Comparison of ENCODE assay signal across 24 cellular contexts in the genomic region with DNA sequence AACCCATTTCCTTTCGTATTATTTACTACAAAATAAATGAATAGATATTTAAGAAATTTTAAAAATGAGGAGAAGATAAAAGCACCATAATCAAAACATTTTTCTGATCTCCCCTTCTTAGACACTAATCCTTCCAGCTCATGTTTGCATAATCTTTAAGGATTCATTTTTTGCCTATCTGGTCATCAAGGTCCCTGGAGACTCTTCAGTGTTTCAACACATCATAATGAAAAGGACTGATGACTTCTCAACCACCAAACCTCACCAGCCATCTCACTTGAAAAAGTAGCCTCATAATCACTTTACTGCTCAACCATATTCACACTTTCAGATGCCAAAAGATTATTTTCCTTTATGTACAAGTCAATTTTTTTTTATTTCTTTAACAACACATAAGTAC.
"Had no signal": no experiment of that assay in that cellular context is flagged by ENCODE, and none has a peak within 500 bp of the region (broad histone marks: within the 10 kb centered on the region; RNA-seq: fewer than 3 reads in every experiment).

No MANE protein-coding gene starts in this region.

- FAIRE-seq: frontal cortex, keratinocyte, pancreas had no signal

- DNase-seq: activated CD4-positive, alpha-beta memory T cell treated with anti-CD3 and anti-CD28 coated beads for 36 hours; activated CD4-positive, alpha-beta T cell treated with anti-CD3 and anti-CD28 coated beads for 4 hours; activated CD4-positive, CD25-positive, alpha-beta regulatory T cell; activated effector memory CD4-positive, alpha-beta T cell treated with Interleukin-2 at 50 U/mL for 16 hours; activated naive CD4-positive, alpha-beta T cell treated with anti-CD3 and anti-CD28 coated beads for 36 hours; activated naive CD8-positive, alpha-beta T cell treated with anti-CD3 and anti-CD28 coated beads, Interleukin-2, amount 10 ng/mL, durations not matched to agents 7 days and 5 days; activated T-cell treated with anti-CD3 and anti-CD28 coated beads, Interleukin-2, amount 50 U/mL, for 72 hours; amygdala; cerebellar nuclear complex; cortex of kidney; heart left ventricle; left colon; mesenchymal stem cell; pancreas; psoas muscle; stimulated activated CD4-positive, alpha-beta T cell treated with anti-CD3 and anti-CD28 coated beads, Interleukin-1b, Interleukin-23, amount 100 ng/mL, for 48 hours; stimulated activated naive CD8-positive, alpha-beta T cell treated with anti-CD3 and anti-CD28 coated beads, Interleukin-15, amount 100 ng/mL, for 72 hours; T-helper 17 cell; transverse colon; uterus had no signal

- H3K4me3 ChIP-seq: heart left ventricle, pancreas, psoas muscle, right atrium auricular region, skin epidermis, transverse colon, uterus had no signal

- ATAC-seq: activated T-cell treated with anti-CD3 and anti-CD28 coated beads, Interleukin-2, amount 50 U/mL, for 72 hours; heart left ventricle; left colon; pancreas; stimulated activated naive CD8-positive, alpha-beta T cell treated with anti-CD3 and anti-CD28 coated beads, Interleukin-15, amount 100 ng/mL, for 72 hours; T-helper 17 cell had no signal
